2 cellular contexts compared by ENCODE assay signal in genomic region chr19:17036640-17037039, GRCh38.
TF ChIP-seq lines count a peak whose summit lies in the region.

No MANE protein-coding gene starts in this region.

TF ChIP-seq in IMR-90, 13 proteins besides CTCF, POLR2A, EP300 and RAD21:
- TF ChIP-seq CHD1 (IDR thresholded peaks at IDR 0.05; ENCODE audit: low read depth, low read length) (no peak), CEBPB (IDR thresholded peaks at IDR 0.05; ENCODE audit: low read depth, low read length) (no peak), USF2 (IDR thresholded peaks at IDR 0.05; ENCODE audit: low read depth, low read length) (no peak), ELK1 (IDR thresholded peaks at IDR 0.05; ENCODE audit: borderline replicate concordance, low read depth, low read length) (no peak), BHLHE40 (IDR thresholded peaks at IDR 0.05; ENCODE audit: low read depth, low read length) (no peak), RFX5 (IDR thresholded peaks at IDR 0.05; ENCODE audit: low read depth, low read length) (no peak), SMC3 (IDR thresholded peaks at IDR 0.05; ENCODE audit: low read depth, low read length) (no peak), NFE2L2 (IDR thresholded peaks at IDR 0.05; ENCODE audit: low read depth, low read length) (no peak), FOS (IDR thresholded peaks at IDR 0.05; ENCODE audit: low read depth, low read length) (no peak), MAZ (IDR thresholded peaks at IDR 0.05; ENCODE audit: borderline replicate concordance, low read depth, low read length) (no peak), MXI1 (IDR thresholded peaks at IDR 0.05; ENCODE audit: borderline replicate concordance, low read depth, low read length) (no peak), MAFK (IDR thresholded peaks at IDR 0.05; ENCODE audit: low read depth, low read length) (no peak), RCOR1 (IDR thresholded peaks at IDR 0.05; ENCODE audit: insufficient replicate concordance, low read length) (no peak)
TF ChIP-seq in IMR-90: peak in this region for 0.

TF ChIP-seq in H1, 55 proteins besides CTCF, POLR2A, EP300 and RAD21:
- no peak for TF ChIP-seq SP2 (IDR thresholded peaks at IDR 0.05; ENCODE audit: low read length)
